In genomic region chr1:201023517-201023902, GRCh38 we compare ENCODE assay signal across 1 cellular context.
TF ChIP-seq lines count a peak whose summit lies in the region.

A gene with protein sequence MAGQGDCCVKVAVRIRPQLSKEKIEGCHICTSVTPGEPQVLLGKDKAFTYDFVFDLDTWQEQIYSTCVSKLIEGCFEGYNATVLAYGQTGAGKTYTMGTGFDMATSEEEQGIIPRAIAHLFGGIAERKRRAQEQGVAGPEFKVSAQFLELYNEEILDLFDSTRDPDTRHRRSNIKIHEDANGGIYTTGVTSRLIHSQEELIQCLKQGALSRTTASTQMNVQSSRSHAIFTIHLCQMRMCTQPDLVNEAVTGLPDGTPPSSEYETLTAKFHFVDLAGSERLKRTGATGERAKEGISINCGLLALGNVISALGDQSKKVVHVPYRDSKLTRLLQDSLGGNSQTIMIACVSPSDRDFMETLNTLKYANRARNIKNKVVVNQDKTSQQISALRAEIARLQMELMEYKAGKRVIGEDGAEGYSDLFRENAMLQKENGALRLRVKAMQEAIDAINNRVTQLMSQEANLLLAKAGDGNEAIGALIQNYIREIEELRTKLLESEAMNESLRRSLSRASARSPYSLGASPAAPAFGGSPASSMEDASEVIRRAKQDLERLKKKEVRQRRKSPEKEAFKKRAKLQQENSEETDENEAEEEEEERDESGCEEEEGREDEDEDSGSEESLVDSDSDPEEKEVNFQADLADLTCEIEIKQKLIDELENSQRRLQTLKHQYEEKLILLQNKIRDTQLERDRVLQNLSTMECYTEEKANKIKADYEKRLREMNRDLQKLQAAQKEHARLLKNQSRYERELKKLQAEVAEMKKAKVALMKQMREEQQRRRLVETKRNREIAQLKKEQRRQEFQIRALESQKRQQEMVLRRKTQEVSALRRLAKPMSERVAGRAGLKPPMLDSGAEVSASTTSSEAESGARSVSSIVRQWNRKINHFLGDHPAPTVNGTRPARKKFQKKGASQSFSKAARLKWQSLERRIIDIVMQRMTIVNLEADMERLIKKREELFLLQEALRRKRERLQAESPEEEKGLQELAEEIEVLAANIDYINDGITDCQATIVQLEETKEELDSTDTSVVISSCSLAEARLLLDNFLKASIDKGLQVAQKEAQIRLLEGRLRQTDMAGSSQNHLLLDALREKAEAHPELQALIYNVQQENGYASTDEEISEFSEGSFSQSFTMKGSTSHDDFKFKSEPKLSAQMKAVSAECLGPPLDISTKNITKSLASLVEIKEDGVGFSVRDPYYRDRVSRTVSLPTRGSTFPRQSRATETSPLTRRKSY (N-terminal part only) (minus strand): TSS chr1:201023714. CDS start chr1:201023383, 331 bp downstream.

TF ChIP-seq in K562, 482 proteins besides CTCF, POLR2A, EP300 and RAD21 (continued from another document and continues in another):
- TF ChIP-seq, protein P1, sequence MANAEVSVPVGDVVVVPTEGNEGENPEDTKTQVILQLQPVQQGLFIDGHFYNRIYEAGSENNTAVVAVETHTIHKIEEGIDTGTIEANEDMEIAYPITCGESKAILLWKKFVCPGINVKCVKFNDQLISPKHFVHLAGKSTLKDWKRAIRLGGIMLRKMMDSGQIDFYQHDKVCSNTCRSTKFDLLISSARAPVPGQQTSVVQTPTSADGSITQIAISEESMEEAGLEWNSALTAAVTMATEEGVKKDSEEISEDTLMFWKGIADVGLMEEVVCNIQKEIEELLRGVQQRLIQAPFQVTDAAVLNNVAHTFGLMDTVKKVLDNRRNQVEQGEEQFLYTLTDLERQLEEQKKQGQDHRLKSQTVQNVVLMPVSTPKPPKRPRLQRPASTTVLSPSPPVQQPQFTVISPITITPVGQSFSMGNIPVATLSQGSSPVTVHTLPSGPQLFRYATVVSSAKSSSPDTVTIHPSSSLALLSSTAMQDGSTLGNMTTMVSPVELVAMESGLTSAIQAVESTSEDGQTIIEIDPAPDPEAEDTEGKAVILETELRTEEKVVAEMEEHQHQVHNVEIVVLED (CRISPR knock-in tag; IDR thresholded peaks at IDR 0.05), result peak; percentile 38; the same call in 1 of the 2 replicates
- TF ChIP-seq MTA1 (IDR thresholded peaks at IDR 0.05; ENCODE audit: borderline replicate concordance), result no peak
- no peak for TF ChIP-seq ZNF583 (CRISPR knock-in tag; IDR thresholded peaks at IDR 0.05)
- TF ChIP-seq ZNF239 (CRISPR knock-in tag; IDR thresholded peaks at IDR 0.05), result no peak
- TF ChIP-seq ARNT (IDR thresholded peaks at IDR 0.05), result no peak
- TF ChIP-seq ZMIZ1 (IDR thresholded peaks at IDR 0.05; ENCODE audit: low read depth in 2 of 2, low read length in 2 of 2), result no peak
- TF ChIP-seq ZNF589 (CRISPR knock-in tag; IDR thresholded peaks at IDR 0.05; ENCODE audit: low read depth), result no peak
- TF ChIP-seq E2F4 (CRISPR knock-in tag; IDR thresholded peaks at IDR 0.05; ENCODE audit: low read depth), result no peak
- no peak for TF ChIP-seq ZNF347 (CRISPR knock-in tag; IDR thresholded peaks at IDR 0.05; ENCODE audit: low read depth)
- TF ChIP-seq MEF2D (tag; conservative IDR thresholded peaks at IDR 0.05; ENCODE audit: low read depth), result no peak
- TF ChIP-seq CBX3 (IDR thresholded peaks at IDR 0.05; ENCODE audit: borderline replicate concordance in 1 of 2, low read length in 2 of 2), result no peak
- no peak for TF ChIP-seq MLLT1 (IDR thresholded peaks at IDR 0.05)
- no peak for TF ChIP-seq CUX1 (CRISPR knock-in tag; IDR thresholded peaks at IDR 0.05)
- no peak for TF ChIP-seq MCM3 (IDR thresholded peaks at IDR 0.05)
- no peak for TF ChIP-seq ARID3B (CRISPR knock-in tag; IDR thresholded peaks at IDR 0.05; ENCODE audit: borderline replicate concordance)
- no peak for TF ChIP-seq PRMT5 (CRISPR knock-in tag; IDR thresholded peaks at IDR 0.05)
- TF ChIP-seq MTA3 (IDR thresholded peaks at IDR 0.05; ENCODE audit: borderline replicate concordance), result no peak
- no peak for TF ChIP-seq ZNF507 (tag; conservative IDR thresholded peaks at IDR 0.05)
- no peak for TF ChIP-seq SP1 (CRISPR knock-in tag; IDR thresholded peaks at IDR 0.05)
- TF ChIP-seq, protein P2, sequence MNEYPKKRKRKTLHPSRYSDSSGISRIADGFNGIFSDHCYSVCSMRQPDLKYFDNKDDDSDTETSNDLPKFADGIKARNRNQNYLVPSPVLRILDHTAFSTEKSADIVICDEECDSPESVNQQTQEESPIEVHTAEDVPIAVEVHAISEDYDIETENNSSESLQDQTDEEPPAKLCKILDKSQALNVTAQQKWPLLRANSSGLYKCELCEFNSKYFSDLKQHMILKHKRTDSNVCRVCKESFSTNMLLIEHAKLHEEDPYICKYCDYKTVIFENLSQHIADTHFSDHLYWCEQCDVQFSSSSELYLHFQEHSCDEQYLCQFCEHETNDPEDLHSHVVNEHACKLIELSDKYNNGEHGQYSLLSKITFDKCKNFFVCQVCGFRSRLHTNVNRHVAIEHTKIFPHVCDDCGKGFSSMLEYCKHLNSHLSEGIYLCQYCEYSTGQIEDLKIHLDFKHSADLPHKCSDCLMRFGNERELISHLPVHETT (CRISPR knock-in tag; conservative IDR thresholded peaks at IDR 0.05 in 1 of 2, IDR thresholded peaks at IDR 0.05 in 1 of 2), result no peak
- no peak for TF ChIP-seq LCOR (CRISPR knock-in tag; IDR thresholded peaks at IDR 0.05)
- TF ChIP-seq SAFB2 (IDR thresholded peaks at IDR 0.05; ENCODE audit: borderline replicate concordance, low read depth, low read length, severe bottlenecking), result no peak
- TF ChIP-seq, protein P3, sequence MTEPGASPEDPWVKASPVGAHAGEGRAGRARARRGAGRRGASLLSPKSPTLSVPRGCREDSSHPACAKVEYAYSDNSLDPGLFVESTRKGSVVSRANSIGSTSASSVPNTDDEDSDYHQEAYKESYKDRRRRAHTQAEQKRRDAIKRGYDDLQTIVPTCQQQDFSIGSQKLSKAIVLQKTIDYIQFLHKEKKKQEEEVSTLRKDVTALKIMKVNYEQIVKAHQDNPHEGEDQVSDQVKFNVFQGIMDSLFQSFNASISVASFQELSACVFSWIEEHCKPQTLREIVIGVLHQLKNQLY (CRISPR knock-in tag; conservative IDR thresholded peaks at IDR 0.05), result no peak
- TF ChIP-seq ZBED1 (IDR thresholded peaks at IDR 0.05), result no peak
- TF ChIP-seq, protein P4, sequence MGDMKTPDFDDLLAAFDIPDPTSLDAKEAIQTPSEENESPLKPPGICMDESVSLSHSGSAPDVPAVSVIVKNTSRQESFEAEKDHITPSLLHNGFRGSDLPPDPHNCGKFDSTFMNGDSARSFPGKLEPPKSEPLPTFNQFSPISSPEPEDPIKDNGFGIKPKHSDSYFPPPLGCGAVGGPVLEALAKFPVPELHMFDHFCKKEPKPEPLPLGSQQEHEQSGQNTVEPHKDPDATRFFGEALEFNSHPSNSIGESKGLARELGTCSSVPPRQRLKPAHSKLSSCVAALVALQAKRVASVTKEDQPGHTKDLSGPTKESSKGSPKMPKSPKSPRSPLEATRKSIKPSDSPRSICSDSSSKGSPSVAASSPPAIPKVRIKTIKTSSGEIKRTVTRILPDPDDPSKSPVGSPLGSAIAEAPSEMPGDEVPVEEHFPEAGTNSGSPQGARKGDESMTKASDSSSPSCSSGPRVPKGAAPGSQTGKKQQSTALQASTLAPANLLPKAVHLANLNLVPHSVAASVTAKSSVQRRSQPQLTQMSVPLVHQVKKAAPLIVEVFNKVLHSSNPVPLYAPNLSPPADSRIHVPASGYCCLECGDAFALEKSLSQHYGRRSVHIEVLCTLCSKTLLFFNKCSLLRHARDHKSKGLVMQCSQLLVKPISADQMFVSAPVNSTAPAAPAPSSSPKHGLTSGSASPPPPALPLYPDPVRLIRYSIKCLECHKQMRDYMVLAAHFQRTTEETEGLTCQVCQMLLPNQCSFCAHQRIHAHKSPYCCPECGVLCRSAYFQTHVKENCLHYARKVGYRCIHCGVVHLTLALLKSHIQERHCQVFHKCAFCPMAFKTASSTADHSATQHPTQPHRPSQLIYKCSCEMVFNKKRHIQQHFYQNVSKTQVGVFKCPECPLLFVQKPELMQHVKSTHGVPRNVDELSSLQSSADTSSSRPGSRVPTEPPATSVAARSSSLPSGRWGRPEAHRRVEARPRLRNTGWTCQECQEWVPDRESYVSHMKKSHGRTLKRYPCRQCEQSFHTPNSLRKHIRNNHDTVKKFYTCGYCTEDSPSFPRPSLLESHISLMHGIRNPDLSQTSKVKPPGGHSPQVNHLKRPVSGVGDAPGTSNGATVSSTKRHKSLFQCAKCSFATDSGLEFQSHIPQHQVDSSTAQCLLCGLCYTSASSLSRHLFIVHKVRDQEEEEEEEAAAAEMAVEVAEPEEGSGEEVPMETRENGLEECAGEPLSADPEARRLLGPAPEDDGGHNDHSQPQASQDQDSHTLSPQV (IDR thresholded peaks at IDR 0.05), result peak; percentile 17; the same call in 1 of the 2 replicates
- TF ChIP-seq ZNF3 (CRISPR knock-in tag; IDR thresholded peaks at IDR 0.05), result no peak
